Comparison of ENCODE assay signal across 13 cellular contexts in genomic region chr13:22837980-22838615, GRCh38.
DNase-seq lines count a peak whose midpoint lies in the region; ATAC-seq and TF ChIP-seq lines count a peak whose summit lies in the region.
"Had no signal": no experiment of that assay in that cellular context is flagged by ENCODE, and none has a peak within 500 bp of the region (broad histone marks: within the 10 kb centered on the region; RNA-seq: fewer than 3 reads in every experiment).

No MANE protein-coding gene starts in this region.

- H3K4me3 ChIP-seq in ascending aorta (peak overlapping the region; percentile 45 to 50), skeletal muscle cell (ENCODE audit: low read depth, low read length) (peak overlapping the region; percentile 25)

- no peaks in the 10 kb centered on the region for H3K4me1 ChIP-seq in ascending aorta

- no peaks in the 10 kb centered on the region for H3K9me3 ChIP-seq in ascending aorta

- H3K27me3 ChIP-seq in ascending aorta: no peaks in the 10 kb centered on the region

- H3K36me3 ChIP-seq in ascending aorta: no peaks in the 10 kb centered on the region

- no peak for TF ChIP-seq CTCF in ascending aorta (IDR thresholded peaks at IDR 0.05)

- no peak overlapping the region for H3K27ac ChIP-seq in ascending aorta

- DNase-seq in DMS53 treated with DMSO at 0.1 percent for 48 hours (lab: John Stamatoyannopoulos, UW; ENCODE audit: unreplicated experiment) (peak; percentile 61), ascending aorta (ENCODE audit: low spot score in 2 of 2) (peak in 1 of 2 donors; percentile 53), iPS-NIHi11 (ENCODE audit: low spot score) (peak; percentile 13), skeletal muscle cell (ENCODE audit: low read depth) (no peak), D341Med (ENCODE audit: low spot score) (no peak), EL (no peak)
- DNase-seq in stimulated activated CD4-positive, alpha-beta T cell treated with anti-CD3 and anti-CD28 coated beads, Interleukin-4, amount 100 ng/mL, for 1 hour: no peak
- DNase-seq: activated CD8-positive, alpha-beta memory T cell treated with anti-CD3 and anti-CD28 coated beads for 24 hours; caudate nucleus; NCI-H146; NK-92 treated with Interleukin-12 subunit alpha and Interleukin-12 subunit beta, amount 100 ng/mL, for 24 hours; SHP77 had no signal

- ATAC-seq in GM21529 (IDR thresholded peaks at IDR 0.05; ENCODE audit: unreplicated experiment): no peak

- intact Hi-C loops in ascending aorta (cut with DNase I): no loop called here

Comparison
In these comparisons a context has a peak if more than half of its experiments do, and no peak if none do; other contexts are left out.
1. DNase-seq: peak in DMS53 treated with DMSO at 0.1 percent for 48 hours (single experiment) and iPS-NIHi11 (single experiment); none in skeletal muscle cell (single experiment), D341Med (single experiment), EL (single experiment) and stimulated activated CD4-positive, alpha-beta T cell treated with anti-CD3 and anti-CD28 coated beads, Interleukin-4, amount 100 ng/mL, for 1 hour (single experiment).